8 cellular contexts compared by ENCODE assay signal in the genomic region with DNA sequence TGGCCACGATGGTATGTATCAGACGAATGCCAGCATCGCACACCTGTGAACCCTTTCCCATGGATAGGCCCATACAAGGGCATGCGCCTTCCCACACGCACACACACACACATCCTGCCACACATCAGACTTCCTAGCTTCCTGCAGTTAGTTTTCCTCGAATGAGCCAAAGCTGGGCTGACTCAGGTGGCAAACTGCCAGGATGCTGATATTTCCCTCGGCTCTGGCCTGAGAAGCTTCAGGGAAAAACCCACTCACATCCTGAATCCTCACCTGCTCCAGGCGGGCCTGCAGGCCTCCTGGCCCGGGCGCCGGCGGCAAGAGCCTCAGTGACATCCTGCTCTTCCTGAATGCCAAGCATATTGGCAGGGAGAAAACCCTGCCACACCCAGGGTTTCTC. TPM values are rescaled to one million over a fixed set of nuclear protein-coding genes. Genes with fewer than 3 reads are reported as not detected.
DNase-seq lines count a peak whose midpoint lies in the region; ATAC-seq and TF ChIP-seq lines count a peak whose summit lies in the region.

No MANE protein-coding gene starts in this region.

- H3K4me2 ChIP-seq in fibroblast of lung (ENCODE audit: extremely low read depth, insufficient read depth, low read length), result peak overlapping the region; percentile 7

- H3K27ac ChIP-seq in Panc1 (ENCODE audit: low read length) (no peak overlapping the region), fibroblast of lung (ENCODE audit: insufficient read depth, low read length) (no peak overlapping the region)

- H3K4me3 ChIP-seq in Panc1 (ENCODE audit: low read depth in 2 of 2, low read length in 2 of 2) (no peak overlapping the region), fibroblast of lung (replicated peaks in 1 of 4; ENCODE audit: control extremely low read depth in 1 of 4, insufficient read depth in 1 of 4, low read depth in 3 of 4, low read length in 4 of 4) (no peak overlapping the region)

- POLR2A ChIA-PET in Panc1 (lab: Charles Lee), result interaction anchor here (0.6 kb wide), 2 partner anchors 29 to 339 kb away, joined by 3 read pairs; no protein-coding TSS in a partner anchor

- in situ Hi-C loops in Panc1 (cut with HindIII; ENCODE audit: low pct_unique_long_range_greater_than_20kb, low sequenced_read_pairs), result no loop called here

- DNase-seq in DMS79 (lab: John Stamatoyannopoulos, UW) (peak; percentile 41), Panc1 (ENCODE audit: low read depth, low spot score) (peak; percentile 76), fibroblast of lung (ENCODE audit: low read depth in 2 of 2) (peak; percentile 93 to 97), posterior cingulate gyrus (peak in 8 of 10 donors; percentile 33 to 94 (median 64)), islet precursor cell (no peak)
- DNase-seq in activated CD4-positive, alpha-beta T cell treated with anti-CD3 and anti-CD28 coated beads for 48 hours, result no peak

- no peaks in the 10 kb centered on the region for H3K79me2 ChIP-seq in fibroblast of lung (ENCODE audit: control insufficient read depth, insufficient read depth, low read length)

- no TSS peak for BruUV-seq in Panc1 (replicated peaks; lab: Mats Ljungman, UMichigan)

- H3K36me3 ChIP-seq in Panc1 (ENCODE audit: control insufficient read depth, insufficient read depth, low read length), result no peaks in the 10 kb centered on the region
- no peaks in the 10 kb centered on the region for H3K36me3 ChIP-seq in fibroblast of lung (ENCODE audit: control insufficient read depth, insufficient read depth, low read length)

- no peak overlapping the region for H3K9ac ChIP-seq in fibroblast of lung (ENCODE audit: insufficient read depth, low read length)

- CTCF ChIA-PET in Panc1 (lab: Charles Lee), result interaction anchor here (1.3 kb wide), 1 partner anchor 20 kb away, joined by 4 read pairs; no protein-coding TSS in a partner anchor

- H3K27me3 ChIP-seq in Panc1 (ENCODE audit: control insufficient read depth, insufficient read depth, low read length) (no peaks in the 10 kb centered on the region), fibroblast of lung (ENCODE audit: control insufficient read depth, insufficient read depth, low read length) (no peaks in the 10 kb centered on the region)

- no peak overlapping the region for H2AFZ ChIP-seq in fibroblast of lung (ENCODE audit: low read length)

- TF ChIP-seq CTCF in Panc1 (IDR thresholded peaks at IDR 0.05), result no peak
- TF ChIP-seq CTCF in fibroblast of lung (conservative IDR thresholded peaks at IDR 0.05 in 1 of 2, IDR thresholded peaks at IDR 0.05 in 1 of 2; ENCODE audit: low read depth in 1 of 2, low read length in 2 of 2), result no peak

- no peaks in the 10 kb centered on the region for H4K20me1 ChIP-seq in fibroblast of lung (ENCODE audit: control insufficient read depth, extremely low read depth, insufficient read depth, low read length)

- ATAC-seq in Panc1 (peak; percentile 84), HG02884 (IDR thresholded peaks at IDR 0.05; ENCODE audit: unreplicated experiment) (no peak), HG02981 (IDR thresholded peaks at IDR 0.05; ENCODE audit: unreplicated experiment) (no peak)

- H3K4me1 ChIP-seq in Panc1 (ENCODE audit: control insufficient read depth, insufficient read depth, low read length), result no peaks in the 10 kb centered on the region; the same call in 1 of the 2 replicates
- peaks cover 3% of the 10 kb centered on the region for H3K4me1 ChIP-seq in fibroblast of lung (ENCODE audit: control insufficient read depth, extremely low read depth, insufficient read depth, low read length)

- intact Hi-C loops in Panc1 (cut with micrococcal nuclease; ENCODE audit: unreplicated experiment), result no loop called here
- intact Hi-C loops in posterior cingulate gyrus (cut with DNase I), result no loop called here

- H3K9me3 ChIP-seq in Panc1 (ENCODE audit: control insufficient read depth, insufficient read depth, low read depth, low read length), result no peaks in the 10 kb centered on the region
- no peaks in the 10 kb centered on the region for H3K9me3 ChIP-seq in fibroblast of lung (ENCODE audit: control insufficient read depth, insufficient read depth, low read depth, low read length)

RNA-seq across cellular contexts. Expression of gene CALM1, which starts 22.4 kb away (rescaled TPM):
- total RNA-seq in Panc1 (2021; ENCODE audit: unreplicated experiment) (182 TPM), fibroblast of lung (269 and 632 TPM in 2 replicates)
- 247 TPM for polyA plus RNA-seq in Panc1 (2012; ENCODE audit: insufficient read length)
- 620 and 700 TPM in 2 replicates for polyA plus RNA-seq in fibroblast of lung
- polyA plus RNA-seq in fibroblast of lung (2012), result 339 and 423 TPM in 2 replicates
- polyA minus RNA-seq in fibroblast of lung (ENCODE audit: low replicate concordance), result 38.2 and 45.4 TPM in 2 replicates

Comparison
In these comparisons a context has a peak if more than half of its experiments do, and no peak if none do; other contexts are left out.
1. DNase-seq: peak in DMS79 (single experiment), Panc1 (single experiment), fibroblast of lung (2 of 2) and posterior cingulate gyrus (8 of 10); none in islet precursor cell (single experiment) and activated CD4-positive, alpha-beta T cell treated with anti-CD3 and anti-CD28 coated beads for 48 hours (single experiment).